Comparison of ENCODE assay signal across 8 cellular contexts in genomic region chr19:18339703-18340102, GRCh38. TPM values are rescaled to one million over a fixed set of nuclear protein-coding genes. Genes with fewer than 3 reads are reported as not detected.
DNase-seq lines count a peak whose midpoint lies in the region; ATAC-seq and TF ChIP-seq lines count a peak whose summit lies in the region.

No MANE protein-coding gene starts in this region.

- intact Hi-C loops in mucosa of descending colon (cut with DNase I, micrococcal nuclease) = loop anchor here (10.0 kb wide), 1 partner anchor 65 kb away; no protein-coding TSS in a partner anchor

- H3K4me3 ChIP-seq in astrocyte of the cerebellum (ENCODE audit: low read depth, low read length) (no peak overlapping the region), mucosa of descending colon (peak overlapping the region; percentile 65)

- DNase-seq in NCI-H2196 treated with DMSO at 0.1 percent for 48 hours (lab: John Stamatoyannopoulos, UW; ENCODE audit: unreplicated experiment) (peak; percentile 24), NCI-H2196 (lab: John Stamatoyannopoulos, UW; ENCODE audit: unreplicated experiment) (no peak), astrocyte of the cerebellum (ENCODE audit: low read depth) (no peak), mucosa of descending colon (no peak), NCI-H2081 (lab: John Stamatoyannopoulos, UW) (no peak)
- no peak for DNase-seq in stimulated activated CD4-positive, alpha-beta T cell treated with anti-CD3 and anti-CD28 coated beads, Interleukin-1b, Interleukin-23, amount 100 ng/mL, for 48 hours

- TF ChIP-seq CTCF in LNCAP (IDR thresholded peaks at IDR 0.05) (peak; percentile 35; the same call in 1 of the 2 replicates), astrocyte of the cerebellum (IDR thresholded peaks at IDR 0.05; ENCODE audit: low read depth, low read length, missing control alignments) (peak; percentile 40), mucosa of descending colon (IDR thresholded peaks at IDR 0.05) (no peak)

- H3K36me3 ChIP-seq in mucosa of descending colon (ENCODE audit: low read depth) = no peaks in the 10 kb centered on the region

- peaks cover 15% of the 10 kb centered on the region for H3K4me1 ChIP-seq in mucosa of descending colon (ENCODE audit: low read depth)

- in situ Hi-C loops in astrocyte of the cerebellum (cut with HindIII; ENCODE audit: low sequenced_read_pairs) = no loop called here

- ATAC-seq in mucosa of descending colon (peak; percentile 3), HG03095 (IDR thresholded peaks at IDR 0.05; ENCODE audit: unreplicated experiment) (no peak)

- H3K9me3 ChIP-seq in mucosa of descending colon = no peaks in the 10 kb centered on the region

RNA-seq across cellular contexts. Expression of gene PGPEP1, which starts 0.7 kb away (rescaled TPM):
- 10 to 100 TPM; 77.1 to 97.4 (median 91.5) TPM for total RNA-seq in mucosa of descending colon

RNA-seq across cellular contexts. Expression of gene LSM4, which starts 16.8 kb away (rescaled TPM):
- total RNA-seq in mucosa of descending colon = 100 to 1,000 TPM in 2 of 3 donors, 10 to 100 TPM in 1; 86.3 to 158 (median 124) TPM

RNA-seq across cellular contexts. Expression of gene GDF15, which starts 46.3 kb away (rescaled TPM):
- total RNA-seq in mucosa of descending colon = 10 to 100 TPM; 13.8 to 28.2 (median 20.4) TPM

RNA-seq across cellular contexts. Expression of gene LRRC25, which starts 57.7 kb away (rescaled TPM):
- total RNA-seq in mucosa of descending colon = 1 to 10 TPM; 2.1 to 8.8 (median 5.8) TPM

RNA-seq across cellular contexts. Expression of gene JUND, which starts 58.3 kb away (rescaled TPM):
- total RNA-seq in mucosa of descending colon = 100 to 1,000 TPM; 267 to 328 (median 295) TPM
